ENCODE assay signal across 26 cellular contexts in the genomic region with DNA sequence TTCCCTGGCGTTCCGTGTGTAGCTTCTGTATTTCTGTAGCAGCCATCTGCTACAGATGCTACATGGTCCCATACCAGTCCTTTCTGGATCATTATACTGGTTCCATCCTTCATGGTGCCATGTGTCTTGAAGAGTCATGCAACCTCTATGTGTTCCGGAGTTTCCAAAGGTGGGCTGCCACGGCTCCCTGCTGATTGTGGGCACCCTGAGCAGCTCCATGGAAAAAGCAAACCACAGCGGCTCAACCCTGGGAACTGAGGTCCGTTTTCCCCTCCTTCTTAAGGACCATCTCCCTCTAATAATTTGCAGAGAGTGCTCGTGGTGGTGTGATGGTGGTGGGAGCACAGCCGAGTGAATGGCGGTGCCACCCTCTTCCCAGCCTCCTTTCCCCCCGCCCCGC.
"Had no signal": no experiment of that assay in that cellular context is flagged by ENCODE, and none has a peak within 500 bp of the region (broad histone marks: within the 10 kb centered on the region; RNA-seq: fewer than 3 reads in every experiment).

No MANE protein-coding gene starts in this region.

- H3K4me3 Mint-ChIP-seq: activated CD4-positive, alpha-beta memory T cell treated with anti-CD3 and anti-CD28 coated beads for 36 hours; activated CD4-positive, alpha-beta T cell treated with anti-CD3 and anti-CD28 coated beads, Interleukin-2, amount 10 ng/mL, durations not matched to agents 7 days and 5 days; activated naive CD4-positive, alpha-beta T cell treated with anti-CD3 and anti-CD28 coated beads, Interleukin-2, amount 10 ng/mL, durations not matched to agents 7 days and 5 days; central memory CD8-positive, alpha-beta T cell had no signal

- H3K4me1 Mint-ChIP-seq: central memory CD8-positive, alpha-beta T cell had no signal

- H3K9me3 ChIP-seq: ascending aorta, body of pancreas, SK-N-SH had no signal

- H3K9me3 Mint-ChIP-seq: activated CD4-positive, alpha-beta memory T cell treated with anti-CD3 and anti-CD28 coated beads for 36 hours; activated CD4-positive, alpha-beta T cell treated with anti-CD3 and anti-CD28 coated beads, Interleukin-2, amount 10 ng/mL, durations not matched to agents 7 days and 5 days; activated naive CD4-positive, alpha-beta T cell treated with anti-CD3 and anti-CD28 coated beads, Interleukin-2, amount 10 ng/mL, durations not matched to agents 7 days and 5 days; activated naive CD8-positive, alpha-beta T cell treated with anti-CD3 and anti-CD28 coated beads, Interleukin-2, amount 10 ng/mL, durations not matched to agents 7 days and 5 days; activated T-helper 2 cell treated with anti-CD3 and anti-CD28 coated beads, Interferon-gamma antibody, Interleukin-2, Interleukin-4, amounts not matched to agents 10 μg/mL and 5 μg/mL and 100 μg/mL, durations not matched to agents 14 hours and 24 hours and 36 hours had no signal

- H3K27me3 ChIP-seq: ascending aorta, body of pancreas, MG63 had no signal

- H3K36me3 ChIP-seq: ascending aorta, MG63 had no signal

- H3K9me2 ChIP-seq: SK-N-SH had no signal

- DNase-seq: activated CD4-positive, alpha-beta memory T cell treated with anti-CD3 and anti-CD28 coated beads for 36 hours; activated CD4-positive, alpha-beta T cell treated with anti-CD3 and anti-CD28 coated beads, Interleukin-2, amount 10 ng/mL, durations not matched to agents 7 days and 5 days; activated CD4-positive, CD25-positive, alpha-beta regulatory T cell; activated CD8-positive, alpha-beta memory T cell treated with anti-CD3 and anti-CD28 coated beads for 24 hours; activated gamma-delta T cell treated with Interleukin-2 at 50 U/mL for 16 hours; activated naive CD4-positive, alpha-beta T cell treated with anti-CD3 and anti-CD28 coated beads, Interleukin-2, amount 10 ng/mL, durations not matched to agents 7 days and 5 days; activated naive CD8-positive, alpha-beta T cell treated with anti-CD3 and anti-CD28 coated beads, Interleukin-2, amount 10 ng/mL, durations not matched to agents 7 days and 5 days; activated T-cell treated with anti-CD3 and anti-CD28 coated beads, Interleukin-2, amount 50 U/mL, for 48 hours; body of pancreas; MG63; MV-4-11; NCI-H1417 treated with DMSO at 0.1 percent for 48 hours; NCI-H1694 treated with DMSO at 0.1 percent for 48 hours; NCI-H2029 treated with DMSO at 0.1 percent for 48 hours; NCI-H510A; NK-92 treated with Interleukin-12 subunit alpha and Interleukin-12 subunit beta, amount 100 ng/mL, for 24 hours; OCI-M1; RPMI8226; SK-N-SH; T-helper 1 cell had no signal

- ATAC-seq: body of pancreas, Panc1, Right ventricle myocardium inferior had no signal

- H3K9ac ChIP-seq: SK-N-SH had no signal

- H3K27ac Mint-ChIP-seq: activated CD4-positive, alpha-beta memory T cell treated with anti-CD3 and anti-CD28 coated beads for 36 hours; activated CD4-positive, alpha-beta T cell treated with anti-CD3 and anti-CD28 coated beads, Interleukin-2, amount 10 ng/mL, durations not matched to agents 7 days and 5 days; activated naive CD4-positive, alpha-beta T cell treated with anti-CD3 and anti-CD28 coated beads, Interleukin-2, amount 10 ng/mL, durations not matched to agents 7 days and 5 days; activated naive CD8-positive, alpha-beta T cell treated with anti-CD3 and anti-CD28 coated beads, Interleukin-2, amount 10 ng/mL, durations not matched to agents 7 days and 5 days had no signal

- H3K4me2 ChIP-seq: SK-N-SH had no signal

- H3K4me3 ChIP-seq: ascending aorta, body of pancreas, MG63 had no signal

- H3K27me3 Mint-ChIP-seq: central memory CD8-positive, alpha-beta T cell had no signal

- H3K27ac ChIP-seq: ascending aorta, body of pancreas, VCaP had no signal

- H3K4me1 ChIP-seq: ascending aorta had no signal

- H3K36me3 Mint-ChIP-seq: activated CD4-positive, alpha-beta memory T cell treated with anti-CD3 and anti-CD28 coated beads for 36 hours; activated naive CD4-positive, alpha-beta T cell treated with anti-CD3 and anti-CD28 coated beads, Interleukin-2, amount 10 ng/mL, durations not matched to agents 7 days and 5 days; activated naive CD8-positive, alpha-beta T cell treated with anti-CD3 and anti-CD28 coated beads, Interleukin-2, amount 10 ng/mL, durations not matched to agents 7 days and 5 days had no signal
